ENCODE assay signal across 9 cellular contexts in genomic region chr5:159051431-159052281, GRCh38. TPM values are rescaled to one million over a fixed set of nuclear protein-coding genes. Genes with fewer than 3 reads are reported as not detected.
A peak's percentile ranks its signal among the peaks of the same experiment; 100 is the strongest.
DNase-seq lines count a peak whose midpoint lies in the region; ATAC-seq and TF ChIP-seq lines count a peak whose summit lies in the region.
"Had no signal": no experiment of that assay in that cellular context is flagged by ENCODE, and none has a peak within 500 bp of the region (broad histone marks: within the 10 kb centered on the region; RNA-seq: fewer than 3 reads in every experiment).

No MANE protein-coding gene starts in this region.

- no peak for ATAC-seq in HG03025 (IDR thresholded peaks at IDR 0.05; ENCODE audit: low FRiP score, unreplicated experiment)
- ATAC-seq: Panc1 had no signal

- H3K27ac ChIP-seq in Peyer's patch (peak overlapping the region; percentile 43 to 70 (median 63)), ovary (peak overlapping the region; percentile 58 to 76)

- DNase-seq in GM13977 (ENCODE audit: low spot score) (peak; percentile 41), Peyer's patch (peak in 2 of 3 donors; percentile 62 to 71), head of caudate nucleus (peak; percentile 14 to 76 (median 53)), ovary (peak; percentile 26 to 68 (median 51)), GM10266 (ENCODE audit: extremely low spot score) (no peak), GOT3 (lab: John Stamatoyannopoulos, UW) (no peak), NCI-H1694 treated with DMSO at 0.1 percent for 48 hours (lab: John Stamatoyannopoulos, UW) (no peak)

- peaks cover 0 to 5% of the 10 kb centered on the region in 2 donors for H3K27me3 ChIP-seq in Peyer's patch
- H3K27me3 ChIP-seq in ovary: no peaks in the 10 kb centered on the region

- H3K9me3 ChIP-seq in Peyer's patch (no peaks in the 10 kb centered on the region), ovary (no peaks in the 10 kb centered on the region)

- TF ChIP-seq POLR2A in Peyer's patch (IDR thresholded peaks at IDR 0.05): no peak
- no peak for TF ChIP-seq POLR2A in ovary (IDR thresholded peaks at IDR 0.05)

- in situ Hi-C loops in GM13977 (cut with MboI; ENCODE audit: low pct_unique_long_range_greater_than_20kb, low sequenced_read_pairs, unreplicated experiment): no loop called here

- intact Hi-C loops in head of caudate nucleus (cut with DNase I): no loop called here
- intact Hi-C loops in ovary (cut with DNase I): loop anchor here in 2 of 4 donors (5.0 kb wide), 2 partner anchors 46 to 349 kb away; partner anchors contain the start of gene EBF1 (in 2 of the 2)

- TF ChIP-seq CTCF in GM13977 (IDR thresholded peaks at IDR 0.05; ENCODE audit: extremely low read depth, insufficient read depth, missing control alignments): no peak
- TF ChIP-seq CTCF in Peyer's patch (IDR thresholded peaks at IDR 0.05): no peak
- TF ChIP-seq CTCF in ovary (IDR thresholded peaks at IDR 0.05): no peak
- TF ChIP-seq CTCF in GM10266 (IDR thresholded peaks at IDR 0.05; ENCODE audit: control insufficient read depth, insufficient read depth, low read depth, missing control alignments): no peak

- peak overlapping the region in 3 of 4 donors; percentile 20 to 31 (median 27) for H3K4me3 ChIP-seq in Peyer's patch
- H3K4me3 ChIP-seq in ovary: peak overlapping the region; percentile 25

- H3K36me3 ChIP-seq in Peyer's patch: no peaks in the 10 kb centered on the region
- no peaks in the 10 kb centered on the region for H3K36me3 ChIP-seq in ovary

- no peak for TF ChIP-seq EP300 in ovary (IDR thresholded peaks at IDR 0.05)

- WGBS in ovary, 3 donors: 18 to 33% (median 25%) methylated on average over 32 to 37 of the region's 37 CpGs

- H3K4me1 ChIP-seq in Peyer's patch: peaks cover 0 to 3% (median 0%) of the 10 kb centered on the region in 4 donors
- peaks cover 10% of the 10 kb centered on the region for H3K4me1 ChIP-seq in ovary (ENCODE audit: insufficient read depth)

RNA-seq across cellular contexts. Expression of gene EBF1, which starts 48.1 kb away (rescaled TPM):
- total RNA-seq in Peyer's patch (10 to 100 TPM in 2 of 4 donors, 1 to 10 TPM in 2; 2.8 to 84.2 (median 9.8) TPM), ovary (10 to 100 TPM in 6 of 7 donors, 1 to 10 TPM in 1; 6.7 to 51.0 (median 26.1) TPM)
- polyA plus RNA-seq in ovary: 10 to 100 TPM; 11.9 to 22.6 TPM

Comparison
In these comparisons a context has a peak if more than half of its experiments do, and no peak if none do; other contexts are left out.
1. DNase-seq: peak in GM13977 (single experiment), Peyer's patch (2 of 3), head of caudate nucleus (42 of 42) and ovary (5 of 5); none in GM10266 (single experiment), GOT3 (single experiment) and NCI-H1694 treated with DMSO at 0.1 percent for 48 hours (single experiment).